Comparison of ENCODE assay signal across 21 cellular contexts in genomic region chr16:14125030-14125681, GRCh38. TPM values are rescaled to one million over a fixed set of nuclear protein-coding genes. Genes with fewer than 3 reads are reported as not detected.
DNase-seq lines count a peak whose midpoint lies in the region; ATAC-seq and TF ChIP-seq lines count a peak whose summit lies in the region.
"Had no signal": no experiment of that assay in that cellular context is flagged by ENCODE, and none has a peak within 500 bp of the region (broad histone marks: within the 10 kb centered on the region; RNA-seq: fewer than 3 reads in every experiment).

No MANE protein-coding gene starts in this region.

- no peak overlapping the region for H3K9ac ChIP-seq in SK-N-SH

- no peak for TF ChIP-seq CTCF in SK-N-SH (IDR thresholded peaks at IDR 0.05)
- no peak for TF ChIP-seq CTCF in osteocyte (IDR thresholded peaks at IDR 0.05)
- TF ChIP-seq CTCF in vagina (IDR thresholded peaks at IDR 0.05) = no peak
- TF ChIP-seq CTCF in heart left ventricle (IDR thresholded peaks at IDR 0.05) = no peak

- H3K9me3 Mint-ChIP-seq in osteocyte (ENCODE audit: unreplicated experiment) = peaks cover 3% of the 10 kb centered on the region
- no peaks in the 10 kb centered on the region for H3K9me3 Mint-ChIP-seq in activated CD8-positive, alpha-beta memory T cell treated with anti-CD3 and anti-CD28 coated beads, Interleukin-2, amount 10 ng/mL, durations not matched to agents 7 days and 5 days (ENCODE audit: low read depth)
- H3K9me3 Mint-ChIP-seq: CD4-positive, alpha-beta T cell had no signal

- WGBS in SK-N-SH (ENCODE audit: low lambda C conversion rate) = 91% methylated on average over 3 of the region's 4 CpGs
- WGBS in heart left ventricle, 4 donors = 67 to 75% (median 70%) methylated on average over 4 of the region's 4 CpGs

- no peak for TF ChIP-seq RAD21 in SK-N-SH (IDR thresholded peaks at IDR 0.05; ENCODE audit: low read length)

- no peaks in the 10 kb centered on the region for H3K27me3 ChIP-seq in SK-N-SH (ENCODE audit: insufficient read depth)
- H3K27me3 ChIP-seq in vagina = no peaks in the 10 kb centered on the region
- H3K27me3 ChIP-seq in heart left ventricle = no peaks in the 10 kb centered on the region
- H3K27me3 ChIP-seq: BE2C had no signal

- H3K36me3 Mint-ChIP-seq in osteocyte (ENCODE audit: unreplicated experiment) = peaks cover under 1% of the 10 kb centered on the region
- peaks cover under 1% of the 10 kb centered on the region for H3K36me3 Mint-ChIP-seq in activated CD8-positive, alpha-beta memory T cell treated with anti-CD3 and anti-CD28 coated beads, Interleukin-2, amount 10 ng/mL, durations not matched to agents 7 days and 5 days

- H3K4me3 Mint-ChIP-seq in osteocyte (ENCODE audit: unreplicated experiment) = no peak overlapping the region
- H3K4me3 Mint-ChIP-seq in activated CD8-positive, alpha-beta memory T cell treated with anti-CD3 and anti-CD28 coated beads, Interleukin-2, amount 10 ng/mL, durations not matched to agents 7 days and 5 days = no peak overlapping the region
- H3K4me3 Mint-ChIP-seq: CD4-positive, alpha-beta T cell had no signal

- intact Hi-C loops in vagina (cut with DNase I) = no loop called here
- intact Hi-C loops in heart left ventricle (cut with DNase I) = no loop called here

- H3K27ac ChIP-seq in SK-N-SH (ENCODE audit: low read depth in 2 of 2, low read length in 1 of 2) (no peak overlapping the region), vagina (peak overlapping the region; percentile 3), heart left ventricle (no peak overlapping the region)
- H3K27ac ChIP-seq: 22Rv1 had no signal

- peaks cover 31% of the 10 kb centered on the region; the same call in 1 of the 2 replicates for H3K79me2 ChIP-seq in SK-N-SH (ENCODE audit: insufficient read depth)

- POLR2A ChIA-PET in SK-N-SH (lab: Yijun Ruan, JAX) = no interaction called here

- peak overlapping the region; percentile 29 for H3K27ac Mint-ChIP-seq in osteocyte (ENCODE audit: unreplicated experiment)
- H3K27ac Mint-ChIP-seq in activated CD8-positive, alpha-beta memory T cell treated with anti-CD3 and anti-CD28 coated beads, Interleukin-2, amount 10 ng/mL, durations not matched to agents 7 days and 5 days = no peak overlapping the region
- H3K27ac Mint-ChIP-seq: CD4-positive, alpha-beta T cell had no signal

- no peak for TF ChIP-seq EP300 in SK-N-SH (IDR thresholded peaks at IDR 0.05; ENCODE audit: borderline replicate concordance in 1 of 2, low read depth in 1 of 2, low read length in 1 of 2)

- peaks cover 17% of the 10 kb centered on the region for H3K4me1 Mint-ChIP-seq in osteocyte (ENCODE audit: unreplicated experiment)
- H3K4me1 Mint-ChIP-seq in activated CD8-positive, alpha-beta memory T cell treated with anti-CD3 and anti-CD28 coated beads, Interleukin-2, amount 10 ng/mL, durations not matched to agents 7 days and 5 days = no peaks in the 10 kb centered on the region

- H3K36me3 ChIP-seq in SK-N-SH (replicated peaks in 1 of 2; ENCODE audit: control insufficient read depth in 1 of 2, insufficient read depth in 2 of 2, low read length in 1 of 2) (peaks cover 0 to 3% of the 10 kb centered on the region in 2 experiments), vagina (no peaks in the 10 kb centered on the region), heart left ventricle (no peaks in the 10 kb centered on the region)
- H3K36me3 ChIP-seq: BE2C had no signal

- no peaks in the 10 kb centered on the region for H4K20me1 ChIP-seq in SK-N-SH (ENCODE audit: insufficient read depth)

- no peaks in the 10 kb centered on the region for H3K27me3 Mint-ChIP-seq in osteocyte (ENCODE audit: unreplicated experiment)
- no peaks in the 10 kb centered on the region for H3K27me3 Mint-ChIP-seq in activated CD8-positive, alpha-beta memory T cell treated with anti-CD3 and anti-CD28 coated beads, Interleukin-2, amount 10 ng/mL, durations not matched to agents 7 days and 5 days
- H3K27me3 Mint-ChIP-seq: CD4-positive, alpha-beta T cell had no signal

- no peak overlapping the region for H3K4me3 ChIP-seq in SK-N-SH (ENCODE audit: low read depth in 2 of 2, low read length in 1 of 2)
- no peak overlapping the region for H3K4me3 ChIP-seq in vagina
- no peak overlapping the region for H3K4me3 ChIP-seq in heart left ventricle
- H3K4me3 ChIP-seq: K562 had no signal

- H3K9me2 ChIP-seq in SK-N-SH = no peaks in the 10 kb centered on the region

- CTCF ChIA-PET in SK-N-SH (lab: Yijun Ruan, JAX) = no interaction called here
- CTCF ChIA-PET in activated CD8-positive, alpha-beta memory T cell treated with anti-CD3 and anti-CD28 coated beads, Interleukin-2, amount 10 ng/mL, durations not matched to agents 7 days and 5 days (lab: Charles Lee) = no interaction called here

- H3K4me2 ChIP-seq in SK-N-SH = no peak overlapping the region

- ATAC-seq in SK-N-SH treated with all-trans-retinoic acid at 6 μM for 48 hours = 0 out of 3 replicates have a peak, but pooled peaks have one; percentile 27
- no peak for ATAC-seq in HG02763 (IDR thresholded peaks at IDR 0.05; ENCODE audit: unreplicated experiment)
- ATAC-seq in heart left ventricle = no peak
- no peak for ATAC-seq in activated CD8-positive, alpha-beta memory T cell treated with anti-CD3 and anti-CD28 coated beads, Interleukin-2, amount 10 ng/mL, durations not matched to agents 7 days and 5 days
- ATAC-seq: HCT116, K562, PC-3 had no signal

- no peak for TF ChIP-seq POLR2A in vagina (IDR thresholded peaks at IDR 0.05)
- TF ChIP-seq POLR2A in heart left ventricle (IDR thresholded peaks at IDR 0.05) = no peak

- DNase-seq in SK-N-SH (no peak), left kidney (ENCODE audit: low read depth, low spot score) (peak; percentile 79), osteocyte (ENCODE audit: extremely low spot score, unreplicated experiment) (no peak), vagina (ENCODE audit: extremely low spot score in 2 of 2) (no peak), heart left ventricle (no peak)
- no peak for DNase-seq in activated CD8-positive, alpha-beta memory T cell treated with anti-CD3 and anti-CD28 coated beads, Interleukin-2, amount 10 ng/mL, durations not matched to agents 7 days and 5 days
- DNase-seq: BE2C; Calu3; CD4-positive, alpha-beta T cell; DMS79; MV-4-11; NCI-H1417 treated with DMSO at 0.1 percent for 48 hours; NCI-H2029 treated with DMSO at 0.1 percent for 48 hours; NCI-H2171 treated with DMSO at 0.1 percent for 48 hours; NCI-H748 treated with DMSO at 0.1 percent for 48 hours; PC-3 had no signal

- no peak overlapping the region for H2AFZ ChIP-seq in SK-N-SH (ENCODE audit: low read depth)

- H3F3A ChIP-seq in SK-N-SH (replicated peaks; ENCODE audit: insufficient read depth) = peaks cover 9% of the 10 kb centered on the region

- H3K9me3 ChIP-seq in SK-N-SH = no peaks in the 10 kb centered on the region
- H3K9me3 ChIP-seq in vagina = no peaks in the 10 kb centered on the region
- peaks cover 0 to 3% (median 0%) of the 10 kb centered on the region in 12 donors for H3K9me3 ChIP-seq in heart left ventricle
- H3K9me3 ChIP-seq: BE2C had no signal

- peaks cover 0 to 4% of the 10 kb centered on the region in 2 experiments; a peak in 2 of 4 replicates for H3K4me1 ChIP-seq in SK-N-SH (ENCODE audit: control insufficient read depth in 1 of 2, insufficient read depth in 2 of 2, low read depth in 1 of 2, low read length in 1 of 2)
- H3K4me1 ChIP-seq in vagina = peaks cover 27% of the 10 kb centered on the region
- peaks cover 0 to 42% (median 23%) of the 10 kb centered on the region in 12 donors for H3K4me1 ChIP-seq in heart left ventricle
- H3K4me1 ChIP-seq: BE2C had no signal

TF ChIP-seq in SK-N-SH treated with all-trans-retinoic acid at 6 μM for 48 hours, 23 proteins besides CTCF, POLR2A, EP300 and RAD21 (continues in another document):
- no peak for TF ChIP-seq ZFP30 (CRISPR knock-in tag; IDR thresholded peaks at IDR 0.05)
- no peak for TF ChIP-seq TCF4 (CRISPR knock-in tag; IDR thresholded peaks at IDR 0.05; ENCODE audit: borderline replicate concordance)
- TF ChIP-seq GLIS3 (CRISPR knock-in tag; IDR thresholded peaks at IDR 0.05) = no peak

TF ChIP-seq in SK-N-SH, 30 proteins besides CTCF, POLR2A, EP300 and RAD21:
- TF ChIP-seq SMC3 (IDR thresholded peaks at IDR 0.05; ENCODE audit: low read depth, low read length) = no peak
- TF ChIP-seq MEF2A (IDR thresholded peaks at IDR 0.05; ENCODE audit: borderline replicate concordance, low read depth) = no peak

RNA-seq across cellular contexts. Expression of gene MRTFB, which starts 54.0 kb away (rescaled TPM):
- polyA plus RNA-seq in SK-N-SH (2012; rRNA removed) (3.3 and 4.6 TPM in 2 replicates), heart left ventricle (1 to 10 TPM; 8.0 to 8.3 TPM)
- 4.1 and 4.5 TPM in 2 replicates for polyA plus RNA-seq in SK-N-SH (2012; cell fraction: cytosol; rRNA removed)
- polyA plus RNA-seq in SK-N-SH (2012; cell fraction: nucleus; rRNA removed) = 13.6 and 18.2 TPM in 2 replicates
- total RNA-seq in osteocyte (26.3 and 31.4 TPM in 2 replicates), vagina (103 TPM), heart left ventricle (10 to 100 TPM; 16.3 to 38.3 (median 32.4) TPM)
- total RNA-seq in activated CD8-positive, alpha-beta memory T cell treated with anti-CD3 and anti-CD28 coated beads, Interleukin-2, amount 10 ng/mL, durations not matched to agents 7 days and 5 days = 10 to 100 TPM; 12.1 to 13.3 TPM
